ENCODE assay signal across 8 cellular contexts in genomic region chr9:6955251-6955921, GRCh38.
DNase-seq lines count a peak whose midpoint lies in the region; ATAC-seq and TF ChIP-seq lines count a peak whose summit lies in the region.

No MANE protein-coding gene starts in this region.

- TF ChIP-seq CTCF in retinal pigment epithelial cell (conservative IDR thresholded peaks at IDR 0.05; ENCODE audit: low read depth, low read length): no peak

- peaks cover 21 to 65% (median 26%) of the 10 kb centered on the region in 3 donors for H3K4me1 Mint-ChIP-seq in CD8-positive, alpha-beta memory T cell

- H3K36me3 ChIP-seq in CD8-positive, alpha-beta memory T cell (ENCODE audit: insufficient read depth, low read length): peaks cover under 1% of the 10 kb centered on the region

- H3K27me3 ChIP-seq in CD8-positive, alpha-beta memory T cell (ENCODE audit: insufficient read depth, low read length, poor library complexity, severe bottlenecking): no peaks in the 10 kb centered on the region

- peak overlapping the region in 1 of 8 donors; percentile 29 for H3K27ac Mint-ChIP-seq in CD8-positive, alpha-beta memory T cell

- no peaks in the 10 kb centered on the region for H3K9me3 Mint-ChIP-seq in CD8-positive, alpha-beta memory T cell

- peak; percentile 72 for ATAC-seq in GM18909 (IDR thresholded peaks at IDR 0.05; ENCODE audit: poor library complexity, unreplicated experiment)
- ATAC-seq in sciatic nerve: no peak

- H3K9me3 ChIP-seq in CD8-positive, alpha-beta memory T cell (ENCODE audit: low read length): no peaks in the 10 kb centered on the region

- CTCF ChIA-PET in CD8-positive, alpha-beta memory T cell (lab: Charles Lee): no interaction called here

- H3K27me3 Mint-ChIP-seq in CD8-positive, alpha-beta memory T cell: no peaks in the 10 kb centered on the region

- H3K4me1 ChIP-seq in CD8-positive, alpha-beta memory T cell (ENCODE audit: insufficient read depth, low read length): no peaks in the 10 kb centered on the region

- DNase-seq in AG08395 (ENCODE audit: low spot score): peak; percentile 55
- DNase-seq in LHCN-M2 (ENCODE audit: low read depth): peak; percentile 41
- peak; percentile 78 for DNase-seq in dermis blood vessel endothelial cell
- DNase-seq in retinal pigment epithelial cell (ENCODE audit: low read depth): peak; percentile 81
- DNase-seq in sciatic nerve (ENCODE audit: low spot score): no peak
- no peak for DNase-seq in CD8-positive, alpha-beta memory T cell
- no peak for DNase-seq in activated gamma-delta T cell (lab: John Stamatoyannopoulos, UW)

- no peak overlapping the region for H3K27ac ChIP-seq in CD8-positive, alpha-beta memory T cell (ENCODE audit: low read depth, low read length)

- POLR2A ChIA-PET in CD8-positive, alpha-beta memory T cell (lab: Charles Lee): interaction anchor here (1.0 kb wide), 1 partner anchor 198 kb away, joined by 3 read pairs; the partner anchor contains the start of gene KDM4C

- H3K36me3 Mint-ChIP-seq in CD8-positive, alpha-beta memory T cell: peaks cover 2 to 23% (median 9%) of the 10 kb centered on the region in 3 donors

- peak overlapping the region; percentile 13 for H3K4me3 ChIP-seq in retinal pigment epithelial cell (ENCODE audit: low read length)
- no peak overlapping the region for H3K4me3 ChIP-seq in CD8-positive, alpha-beta memory T cell (ENCODE audit: low read length)

- intact Hi-C loops in sciatic nerve (cut with DNase I): no loop called here

- H3K4me3 Mint-ChIP-seq in CD8-positive, alpha-beta memory T cell: no peak overlapping the region

Comparison
In these comparisons a context has a peak if more than half of its experiments do, and no peak if none do; other contexts are left out.
1. DNase-seq: peak in AG08395 (single experiment), LHCN-M2 (single experiment), dermis blood vessel endothelial cell (single experiment) and retinal pigment epithelial cell (single experiment); none in sciatic nerve (single experiment), CD8-positive, alpha-beta memory T cell (0 of 5) and activated gamma-delta T cell (single experiment).